ENCODE assay signal across 15 cellular contexts in the genomic region with DNA sequence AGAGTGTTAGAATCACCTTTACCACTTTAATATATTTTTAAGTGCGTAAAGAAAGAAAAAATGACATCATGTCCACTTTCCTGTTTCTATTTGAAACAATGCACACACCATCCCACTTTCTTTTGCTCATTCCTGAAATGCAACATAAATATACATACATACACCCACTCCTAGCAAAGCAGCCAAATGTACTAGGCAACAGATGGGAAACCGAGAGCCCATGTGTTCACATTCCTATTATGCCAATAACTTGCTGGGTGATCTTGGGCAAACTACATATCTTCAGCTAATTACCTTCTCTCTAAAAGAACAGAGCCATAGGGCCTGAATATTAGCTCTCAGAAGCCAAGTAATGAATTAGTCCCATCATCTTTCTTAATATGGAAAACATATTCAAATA.
DNase-seq lines count a peak whose midpoint lies in the region; ATAC-seq and TF ChIP-seq lines count a peak whose summit lies in the region.
"Had no signal": no experiment of that assay in that cellular context is flagged by ENCODE, and none has a peak within 500 bp of the region (broad histone marks: within the 10 kb centered on the region; RNA-seq: fewer than 3 reads in every experiment).

No MANE protein-coding gene starts in this region.

- TF ChIP-seq CTCF in right lobe of liver (IDR thresholded peaks at IDR 0.05), result no peak
- no peak for TF ChIP-seq CTCF in gastrocnemius medialis (IDR thresholded peaks at IDR 0.05 in 4 of 5, conservative IDR thresholded peaks at IDR 0.05 in 1 of 5)

- H3K27ac ChIP-seq in right lobe of liver (no peak overlapping the region), gastrocnemius medialis (no peak overlapping the region)
- H3K27ac ChIP-seq: C4-2B had no signal

- H3K4me1 ChIP-seq in right lobe of liver, result no peaks in the 10 kb centered on the region
- H3K4me1 ChIP-seq in gastrocnemius medialis, result no peaks in the 10 kb centered on the region
- H3K4me1 ChIP-seq: BE2C, HAP-1 had no signal

- TF ChIP-seq POLR2A in right lobe of liver (IDR thresholded peaks at IDR 0.05) (no peak), gastrocnemius medialis (IDR thresholded peaks at IDR 0.05) (no peak)

- no peaks in the 10 kb centered on the region for H3K9me3 ChIP-seq in right lobe of liver
- no peaks in the 10 kb centered on the region for H3K9me3 ChIP-seq in gastrocnemius medialis
- H3K9me3 ChIP-seq: BE2C, HAP-1 had no signal

- H3K36me3 ChIP-seq in right lobe of liver (no peaks in the 10 kb centered on the region), gastrocnemius medialis (no peaks in the 10 kb centered on the region)
- H3K36me3 ChIP-seq: BE2C, HAP-1 had no signal

- intact Hi-C loops in right lobe of liver (cut with DNase I), result no loop called here
- intact Hi-C loops in gastrocnemius medialis (cut with DNase I; ENCODE audit: low total_unique reads), result no loop called here

- no peak overlapping the region for H3K4me3 ChIP-seq in right lobe of liver
- H3K4me3 ChIP-seq in gastrocnemius medialis, result no peak overlapping the region
- H3K4me3 ChIP-seq: HAP-1, K562 had no signal

- in situ Hi-C loops in gastrocnemius medialis (cut with MboI; ENCODE audit: low sequenced_read_pairs in 4 of 4), result no loop called here

- WGBS in right lobe of liver (ENCODE audit: insufficient coverage, low coverage, low lambda C conversion rate, missing lambda C conversion rate), result 90% methylated on average over 2 of the region's 2 CpGs

- no peaks in the 10 kb centered on the region for H3K27me3 ChIP-seq in right lobe of liver
- H3K27me3 ChIP-seq in gastrocnemius medialis, result no peaks in the 10 kb centered on the region
- H3K27me3 ChIP-seq: BE2C had no signal

- peak; percentile 46 for DNase-seq in DMS 273 treated with DMSO at 0.1 percent for 48 hours (lab: John Stamatoyannopoulos, UW)
- peak; percentile 13 to 74 for DNase-seq in NCI-H524 (lab: John Stamatoyannopoulos, UW)
- DNase-seq in inferior parietal cortex (ENCODE audit: extremely low spot score), result peak; percentile 55
- no peak for DNase-seq in KG1 (lab: John Stamatoyannopoulos, UW)
- DNase-seq in right lobe of liver, result no peak
- DNase-seq in A172 (ENCODE audit: low spot score), result no peak
- no peak for DNase-seq in gastrocnemius medialis
- DNase-seq: BE2C; CD4-positive, alpha-beta memory T cell; DND-41; GF-D8; HFFc6 had no signal

- no peak for ATAC-seq in right lobe of liver
- ATAC-seq in gastrocnemius medialis, result no peak
- ATAC-seq: K562 had no signal

Comparison
In these comparisons a context has a peak if more than half of its experiments do, and no peak if none do; other contexts are left out.
1. DNase-seq: peak in DMS 273 treated with DMSO at 0.1 percent for 48 hours (single experiment), NCI-H524 (2 of 2) and inferior parietal cortex (single experiment); none in KG1 (single experiment), right lobe of liver (0 of 3), A172 (single experiment) and gastrocnemius medialis (0 of 2).